In the genomic region with DNA sequence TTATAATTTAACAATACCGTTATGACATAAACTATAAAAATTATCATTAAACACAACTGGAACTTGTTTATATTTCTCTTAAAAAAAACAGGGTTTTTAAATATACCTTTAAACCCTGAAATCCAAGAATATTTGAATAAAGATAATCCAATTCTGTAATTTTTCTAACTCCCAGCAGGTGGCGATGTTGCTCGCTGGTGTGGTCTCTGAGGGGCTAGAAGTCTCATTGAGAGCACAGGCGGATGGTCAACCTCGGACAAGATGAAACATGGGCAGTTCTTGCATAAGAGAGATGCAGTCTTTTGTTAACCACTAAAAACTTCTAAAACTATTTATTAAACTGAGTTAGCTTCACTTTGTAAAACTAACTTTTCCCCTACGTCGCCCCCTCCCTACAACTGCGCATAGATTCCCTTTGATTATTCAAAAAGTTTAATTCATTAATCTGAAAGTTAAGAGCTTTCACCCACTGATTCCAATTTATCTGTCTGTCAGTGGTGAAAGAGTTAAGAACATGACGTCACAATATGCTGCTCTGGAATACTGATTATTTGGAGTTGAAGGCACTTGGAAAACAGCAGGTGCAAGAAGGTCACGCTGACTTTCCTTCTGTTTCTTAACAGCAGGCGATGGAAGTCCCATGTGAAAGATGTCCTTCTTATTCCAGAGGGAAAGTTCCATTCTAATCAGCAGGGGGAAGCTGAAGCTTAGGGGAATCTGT, we compare ENCODE assay signal across 9 cellular contexts. TPM values are rescaled to one million over a fixed set of nuclear protein-coding genes. Genes with fewer than 3 reads are reported as not detected.
DNase-seq lines count a peak whose midpoint lies in the region; ATAC-seq, FAIRE-seq and TF ChIP-seq lines count a peak whose summit lies in the region.
"Had no signal": no experiment of that assay in that cellular context is flagged by ENCODE, and none has a peak within 500 bp of the region (broad histone marks: within the 10 kb centered on the region; RNA-seq: fewer than 3 reads in every experiment).

No MANE protein-coding gene starts in this region.

- no peak overlapping the region for H2AFZ ChIP-seq in hepatocyte

- no peaks in the 10 kb centered on the region for H3K79me2 ChIP-seq in hepatocyte

- ATAC-seq in activated CD4-positive, CD25-positive, alpha-beta regulatory T cell treated with anti-CD3 and anti-CD28 coated beads, Interleukin-2, amount 50 U/mL, for 24 hours = no peak

- H3K27me3 ChIP-seq in HL-60 (ENCODE audit: insufficient read depth, poor library complexity, severe bottlenecking) = no peaks in the 10 kb centered on the region
- H3K27me3 ChIP-seq in Peyer's patch = no peaks in the 10 kb centered on the region
- H3K27me3 ChIP-seq in hepatocyte = no peaks in the 10 kb centered on the region
- no peaks in the 10 kb centered on the region for H3K27me3 ChIP-seq in sigmoid colon

- H3K27ac ChIP-seq in HL-60 (replicated peaks) (no peak overlapping the region), Peyer's patch (no peak overlapping the region), hepatocyte (no peak overlapping the region), sigmoid colon (no peak overlapping the region)

- H3K4me1 ChIP-seq in Peyer's patch (no peaks in the 10 kb centered on the region), hepatocyte (ENCODE audit: insufficient read depth) (no peaks in the 10 kb centered on the region), sigmoid colon (no peaks in the 10 kb centered on the region)

- no peak for FAIRE-seq in D721Med (lab: Jason Lieb, UNC)

- no peak overlapping the region for H3K4me3 ChIP-seq in HL-60 (replicated peaks; ENCODE audit: insufficient read depth, low read length)
- H3K4me3 ChIP-seq in Peyer's patch = no peak overlapping the region
- no peak overlapping the region for H3K4me3 ChIP-seq in astrocyte of the spinal cord (ENCODE audit: low read depth, low read length)
- H3K4me3 ChIP-seq in hepatocyte = no peak overlapping the region
- no peak overlapping the region for H3K4me3 ChIP-seq in sigmoid colon

- H3K36me3 ChIP-seq in Peyer's patch (no peaks in the 10 kb centered on the region), hepatocyte (replicated peaks; ENCODE audit: insufficient read depth, low read depth) (no peaks in the 10 kb centered on the region), sigmoid colon (no peaks in the 10 kb centered on the region)

- no peak overlapping the region for H3K4me2 ChIP-seq in hepatocyte

- intact Hi-C loops in sigmoid colon (cut with DNase I) = loop anchor here (5.0 kb wide), 1 partner anchor 158 kb away; no protein-coding TSS in a partner anchor

- no peaks in the 10 kb centered on the region for H4K20me1 ChIP-seq in hepatocyte (ENCODE audit: insufficient read depth, poor library complexity, severe bottlenecking)

- no peak for TF ChIP-seq EP300 in sigmoid colon (IDR thresholded peaks at IDR 0.05)

- TF ChIP-seq CTCF in D721Med (IDR thresholded peaks at IDR 0.05; ENCODE audit: insufficient read depth, missing control alignments) (peak; percentile 73), HL-60 (IDR thresholded peaks at IDR 0.05; ENCODE audit: insufficient read depth, low read length) (no peak), Peyer's patch (IDR thresholded peaks at IDR 0.05) (peak in 5 of 6 experiments; percentile 5 to 65 (median 48)), astrocyte of the spinal cord (IDR thresholded peaks at IDR 0.05; ENCODE audit: low read depth, low read length) (peak; percentile 65), hepatocyte (IDR thresholded peaks at IDR 0.05; ENCODE audit: poor library complexity) (peak; percentile 90), sigmoid colon (IDR thresholded peaks at IDR 0.05) (peak; percentile 51 to 74 (median 60))

- 41% methylated on average over 11 of the region's 11 CpGs for WGBS in hepatocyte (ENCODE audit: low lambda C conversion rate, missing lambda C conversion rate)
- WGBS in sigmoid colon, 2 donors = 31 to 44% methylated on average over 11 of the region's 11 CpGs

- in situ Hi-C loops in astrocyte of the spinal cord (cut with HindIII; ENCODE audit: low sequenced_read_pairs) = no loop called here

- no peaks in the 10 kb centered on the region for H3K9me2 ChIP-seq in hepatocyte (replicated peaks; ENCODE audit: insufficient read depth)

- TF ChIP-seq POLR2A in Peyer's patch (IDR thresholded peaks at IDR 0.05) (no peak), sigmoid colon (IDR thresholded peaks at IDR 0.05) (no peak)

- DNase-seq in D721Med (ENCODE audit: insufficient read length, low spot score) = no peak
- peak; percentile 3 to 13 for DNase-seq in HL-60 (ENCODE audit: low read depth in 1 of 2, low spot score in 1 of 2)
- DNase-seq in Peyer's patch = no peak
- DNase-seq in astrocyte of the spinal cord (ENCODE audit: low read depth, low spot score) = peak; percentile 67
- peak; percentile 73 for DNase-seq in hepatocyte (ENCODE audit: low spot score)
- DNase-seq in sigmoid colon = peak; percentile 78
- DNase-seq in OCI-M2 (lab: John Stamatoyannopoulos, UW; ENCODE audit: unreplicated experiment) = no peak

- no peaks in the 10 kb centered on the region for H3K9me3 ChIP-seq in Peyer's patch
- no peaks in the 10 kb centered on the region for H3K9me3 ChIP-seq in hepatocyte (ENCODE audit: low read depth)
- H3K9me3 ChIP-seq in sigmoid colon = no peaks in the 10 kb centered on the region

RNA-seq across cellular contexts. Expression of a gene that starts 29.5 kb away (rescaled TPM):
- total RNA-seq in Peyer's patch (not detected), hepatocyte (not detected in 2 replicates), sigmoid colon (not detected)
- polyA plus RNA-seq in hepatocyte (not detected in 2 replicates), sigmoid colon (not detected)
- total RNA-seq: subcutaneous adipose tissue had no signal

Comparison
In these comparisons a context has a peak if more than half of its experiments do, and no peak if none do; other contexts are left out.
1. DNase-seq: peak in HL-60 (2 of 2), astrocyte of the spinal cord (single experiment), hepatocyte (single experiment) and sigmoid colon (single experiment); none in D721Med (single experiment), Peyer's patch (0 of 3) and OCI-M2 (single experiment).